Comparison of ENCODE assay signal across 9 cellular contexts in the genomic region with DNA sequence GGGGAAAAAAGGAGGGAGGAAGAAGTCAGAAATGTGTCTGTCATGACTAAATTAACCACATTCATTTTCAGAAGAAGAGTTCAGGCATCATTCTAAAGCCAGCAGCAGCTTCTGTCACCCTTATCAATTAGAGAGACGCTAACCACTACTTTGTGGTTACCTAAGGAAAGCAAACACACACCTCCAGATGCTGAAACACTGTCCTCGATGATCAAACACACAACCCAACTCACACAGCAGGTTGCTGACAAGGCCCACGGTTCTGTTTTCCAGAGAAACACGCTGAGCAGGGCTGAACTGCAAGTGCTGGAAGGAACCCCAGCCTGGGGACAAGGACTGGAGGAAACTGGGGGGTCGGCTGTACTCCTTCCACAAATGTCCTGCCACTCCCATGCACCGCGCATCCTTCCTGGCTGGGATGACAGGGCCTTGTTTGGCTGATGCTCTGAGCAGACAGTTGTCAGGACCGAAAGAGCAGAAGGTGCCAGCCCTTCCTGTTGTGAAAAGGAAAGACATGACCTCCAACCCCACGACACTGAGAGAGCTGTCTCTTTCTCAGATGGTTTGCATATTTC. TPM values are rescaled to one million over a fixed set of nuclear protein-coding genes. Genes with fewer than 3 reads are reported as not detected.
DNase-seq lines count a peak whose midpoint lies in the region; ATAC-seq lines count a peak whose summit lies in the region.
"Had no signal": no experiment of that assay in that cellular context is flagged by ENCODE, and none has a peak within 500 bp of the region (broad histone marks: within the 10 kb centered on the region; RNA-seq: fewer than 3 reads in every experiment).

No MANE protein-coding gene starts in this region.

- CTCF ChIA-PET in activated naive CD4-positive, alpha-beta T cell treated with anti-CD3 and anti-CD28 coated beads for 36 hours (lab: Charles Lee) = interaction anchor here (0.8 to 2.0 kb wide), 5 partner anchors 11 to 97 kb away, joined by 3 to 6 read pairs (median 4); no protein-coding TSS in a partner anchor

- H3K4me3 Mint-ChIP-seq in T-helper 1 cell treated with Interleukin-12 subunit alpha and Interleukin-12 subunit beta and Interleukin-4 antibody, amounts not matched to agents 30 μg/mL and 1 μg/mL, for 36 hours = peak overlapping the region; percentile 84
- H3K4me3 Mint-ChIP-seq in activated naive CD4-positive, alpha-beta T cell treated with anti-CD3 and anti-CD28 coated beads for 36 hours = peak overlapping the region; percentile 87

- peaks cover 58% of the 10 kb centered on the region for H3K4me1 Mint-ChIP-seq in T-helper 1 cell treated with Interleukin-12 subunit alpha and Interleukin-12 subunit beta and Interleukin-4 antibody, amounts not matched to agents 30 μg/mL and 1 μg/mL, for 36 hours (ENCODE audit: low read depth)
- H3K4me1 Mint-ChIP-seq in activated naive CD4-positive, alpha-beta T cell treated with anti-CD3 and anti-CD28 coated beads for 36 hours (ENCODE audit: low read depth) = peaks cover 72% of the 10 kb centered on the region

- no peaks in the 10 kb centered on the region for H3K27me3 Mint-ChIP-seq in T-helper 1 cell treated with Interleukin-12 subunit alpha and Interleukin-12 subunit beta and Interleukin-4 antibody, amounts not matched to agents 30 μg/mL and 1 μg/mL, for 36 hours (ENCODE audit: low read depth)
- no peaks in the 10 kb centered on the region for H3K27me3 Mint-ChIP-seq in activated naive CD4-positive, alpha-beta T cell treated with anti-CD3 and anti-CD28 coated beads for 36 hours (ENCODE audit: low read depth)

- DNase-seq in activated naive CD4-positive, alpha-beta T cell treated with anti-CD3 and anti-CD28 coated beads for 36 hours = peak; percentile 67
- peak; percentile 50 to 66 for DNase-seq in stimulated activated CD4-positive, alpha-beta T cell treated with anti-CD3 and anti-CD28 coated beads, Interleukin-2, amount 100 ng/mL, for 24 hours
- no peak for DNase-seq in amygdala (lab: John Stamatoyannopoulos, UW)
- no peak for DNase-seq in substantia nigra (lab: John Stamatoyannopoulos, UW)
- DNase-seq: occipital lobe had no signal

- intact Hi-C loops in activated naive CD4-positive, alpha-beta T cell treated with anti-CD3 and anti-CD28 coated beads for 36 hours (cut with micrococcal nuclease) = loop anchor here (1.0 to 5.0 kb wide), 9 partner anchors 13 to 266 kb away; no protein-coding TSS in a partner anchor

- H3K9me3 Mint-ChIP-seq in T-helper 1 cell treated with Interleukin-12 subunit alpha and Interleukin-12 subunit beta and Interleukin-4 antibody, amounts not matched to agents 30 μg/mL and 1 μg/mL, for 36 hours = no peaks in the 10 kb centered on the region
- H3K9me3 Mint-ChIP-seq in activated naive CD4-positive, alpha-beta T cell treated with anti-CD3 and anti-CD28 coated beads for 36 hours = no peaks in the 10 kb centered on the region

- ATAC-seq in GM18511 (IDR thresholded peaks at IDR 0.05; ENCODE audit: unreplicated experiment) (peak; percentile 64), HG03439 (IDR thresholded peaks at IDR 0.05; ENCODE audit: unreplicated experiment) (no peak), HG03045 (IDR thresholded peaks at IDR 0.05; ENCODE audit: unreplicated experiment) (no peak)

- H3K27ac ChIP-seq in substantia nigra (ENCODE audit: low read depth, low read length, poor library complexity, severe bottlenecking) = no peak overlapping the region

- peaks cover 31% of the 10 kb centered on the region for H3K36me3 Mint-ChIP-seq in T-helper 1 cell treated with Interleukin-12 subunit alpha and Interleukin-12 subunit beta and Interleukin-4 antibody, amounts not matched to agents 30 μg/mL and 1 μg/mL, for 36 hours (ENCODE audit: low read depth)
- peaks cover 2% of the 10 kb centered on the region for H3K36me3 Mint-ChIP-seq in activated naive CD4-positive, alpha-beta T cell treated with anti-CD3 and anti-CD28 coated beads for 36 hours (ENCODE audit: low read depth)

- H3K27ac Mint-ChIP-seq in T-helper 1 cell treated with Interleukin-12 subunit alpha and Interleukin-12 subunit beta and Interleukin-4 antibody, amounts not matched to agents 30 μg/mL and 1 μg/mL, for 36 hours = peak overlapping the region; percentile 99
- H3K27ac Mint-ChIP-seq in activated naive CD4-positive, alpha-beta T cell treated with anti-CD3 and anti-CD28 coated beads for 36 hours = peak overlapping the region; percentile 99

RNA-seq across cellular contexts. Expression of a gene that starts 36.6 kb away (rescaled TPM):
- total RNA-seq in activated naive CD4-positive, alpha-beta T cell treated with anti-CD3 and anti-CD28 coated beads for 36 hours = 10 to 100 TPM; 49.5 to 53.0 TPM

Comparison
In these comparisons a context has a peak if more than half of its experiments do, and no peak if none do; other contexts are left out.
1. DNase-seq: peak in activated naive CD4-positive, alpha-beta T cell treated with anti-CD3 and anti-CD28 coated beads for 36 hours (single experiment) and stimulated activated CD4-positive, alpha-beta T cell treated with anti-CD3 and anti-CD28 coated beads, Interleukin-2, amount 100 ng/mL, for 24 hours (2 of 2); none in amygdala (0 of 56) and substantia nigra (0 of 49).